In the genomic region with DNA sequence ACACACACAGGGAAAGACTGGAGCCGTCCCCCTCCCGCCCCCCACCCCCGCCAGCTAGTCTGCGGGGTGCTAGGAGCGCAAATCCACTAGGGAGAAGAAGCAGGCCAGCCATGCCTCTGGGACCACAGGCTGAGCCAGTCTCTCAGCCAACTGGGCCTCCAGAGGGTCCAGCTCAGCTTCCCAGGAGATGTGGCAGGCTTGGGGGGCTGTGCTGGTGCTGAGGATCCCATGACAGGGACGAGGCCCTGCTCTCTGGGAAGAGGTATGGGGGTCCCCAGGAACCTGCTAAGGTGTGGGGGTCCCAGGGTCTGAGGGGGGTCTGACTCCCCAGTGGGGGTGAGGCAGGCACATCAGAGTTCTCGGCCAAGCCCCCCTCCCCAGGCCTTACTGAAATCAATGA, we compare ENCODE assay signal across 31 cellular contexts.
A peak's percentile ranks its signal among the peaks of the same experiment; 100 is the strongest.
DNase-seq lines count a peak whose midpoint lies in the region; ATAC-seq and TF ChIP-seq lines count a peak whose summit lies in the region.
"Had no signal": no experiment of that assay in that cellular context is flagged by ENCODE, and none has a peak within 500 bp of the region (broad histone marks: within the 10 kb centered on the region; RNA-seq: fewer than 3 reads in every experiment).

No MANE protein-coding gene starts in this region.

- H3K36me3 ChIP-seq in A673 (ENCODE audit: insufficient read depth, low read length, poor library complexity, severe bottlenecking) (peaks cover 20% of the 10 kb centered on the region), HUES6 (ENCODE audit: control insufficient read depth, insufficient read depth, low read length) (peaks cover 36% of the 10 kb centered on the region), endodermal cell (ENCODE audit: control insufficient read depth, insufficient read depth, low read length) (peaks cover 13% of the 10 kb centered on the region), neuronal stem cell (replicated peaks in 1 of 2; ENCODE audit: control insufficient read depth in 2 of 2, insufficient read depth in 2 of 2, low read length in 2 of 2) (peaks cover 13 to 14% of the 10 kb centered on the region in 2 donors)

- H3K27ac ChIP-seq in A673 (ENCODE audit: low read depth, low read length, poor library complexity, severe bottlenecking), result peak overlapping the region; percentile 67
- H3K27ac ChIP-seq in HUES6 (ENCODE audit: low read depth, low read length), result peak overlapping the region; percentile 48
- peak overlapping the region; percentile 81 for H3K27ac ChIP-seq in endodermal cell (ENCODE audit: low read depth, low read length)
- H3K27ac ChIP-seq in neuronal stem cell (replicated peaks; ENCODE audit: low read length), result peak overlapping the region; percentile 39
- H3K27ac ChIP-seq: C4-2B, SJSA1 had no signal

- no peaks in the 10 kb centered on the region for H3K27me3 ChIP-seq in A673 (replicated peaks; ENCODE audit: insufficient read depth, low read depth, low read length, poor library complexity)
- peaks cover 4% of the 10 kb centered on the region for H3K27me3 ChIP-seq in HUES6 (ENCODE audit: control insufficient read depth, insufficient read depth, low read length)
- no peaks in the 10 kb centered on the region for H3K27me3 ChIP-seq in endodermal cell (ENCODE audit: control insufficient read depth, insufficient read depth, low read length, poor library complexity, severe bottlenecking)
- peaks cover 0 to 2% (median 0%) of the 10 kb centered on the region in 3 experiments for H3K27me3 ChIP-seq in neuronal stem cell (ENCODE audit: control insufficient read depth in 3 of 3, insufficient read depth in 3 of 3, low read depth in 1 of 3, low read length in 3 of 3)
- H3K27me3 ChIP-seq: SJSA1, tibial nerve had no signal

- no peak overlapping the region for H2BK120ac ChIP-seq in neuronal stem cell (ENCODE audit: low read depth, low read length)

- POLR2A ChIA-PET in A673 (lab: Charles Lee; ENCODE audit: low non-redundant PET), result no interaction called here

- no peak overlapping the region for H3K23ac ChIP-seq in neuronal stem cell (ENCODE audit: low read depth, low read length, poor library complexity)

- H3K27me3 Mint-ChIP-seq in endodermal cell (ENCODE audit: insufficient read depth), result no peaks in the 10 kb centered on the region
- H3K27me3 Mint-ChIP-seq: dendritic cell treated with granulocyte-macrophage colony-stimulating factor and Interleukin-4, amounts not matched to agents 40 ng/mL and 50 ng/mL, for 4 days had no signal

- peak overlapping the region; percentile 42 for H3K9ac ChIP-seq in HUES6 (ENCODE audit: low read length)
- H3K9ac ChIP-seq in endodermal cell (ENCODE audit: extremely low read depth, low read length, poor library complexity, severe bottlenecking), result no peak overlapping the region
- no peak overlapping the region for H3K9ac ChIP-seq in neuronal stem cell (ENCODE audit: low read depth, low read length, poor library complexity)

- peak overlapping the region; percentile 95 for H2BK15ac ChIP-seq in neuronal stem cell (ENCODE audit: low read length)

- BruUV-seq in A673 (replicated peaks; lab: Mats Ljungman, UMichigan), result no TSS peak

- H2BK12ac ChIP-seq in neuronal stem cell (ENCODE audit: low read length), result no peak overlapping the region

- H3K4ac ChIP-seq in neuronal stem cell (ENCODE audit: low read length), result no peak overlapping the region

- peaks cover 5% of the 10 kb centered on the region for H3K79me1 ChIP-seq in neuronal stem cell (ENCODE audit: low read depth, low read length)

- peaks cover 12% of the 10 kb centered on the region for H3K4me1 Mint-ChIP-seq in endodermal cell

- ATAC-seq in HG03196 (IDR thresholded peaks at IDR 0.05; ENCODE audit: unreplicated experiment) (no peak), GM21825 (IDR thresholded peaks at IDR 0.05; ENCODE audit: unreplicated experiment) (no peak)
- ATAC-seq in activated naive CD4-positive, alpha-beta T cell treated with anti-CD3 and anti-CD28 coated beads, Interleukin-2, amount 50 U/mL, for 72 hours, result no peak

- no peak overlapping the region for H4K91ac ChIP-seq in neuronal stem cell (ENCODE audit: low read depth, low read length, poor library complexity)

- WGBS in endodermal cell (ENCODE audit: insufficient coverage in 1 of 2, insufficient read length in 1 of 2), 2 experiments, result 50 to 83% methylated on average over 1 to 7 of the region's 7 CpGs
- WGBS in neuronal stem cell (ENCODE audit: extremely low coverage in 2 of 2, insufficient read length in 2 of 2, insufficient replicate concordance in 1 of 2), 2 donors, result no CpG with 5 or more reads among the region's 7 CpGs

- no peak overlapping the region for H4K8ac ChIP-seq in neuronal stem cell (ENCODE audit: low read depth, low read length)

- peak overlapping the region; percentile 60 for H2AK5ac ChIP-seq in neuronal stem cell (ENCODE audit: low read depth, low read length)

- H3K36me3 Mint-ChIP-seq in endodermal cell (ENCODE audit: low read depth), result peaks cover 24% of the 10 kb centered on the region
- H3K36me3 Mint-ChIP-seq in activated naive CD4-positive, alpha-beta T cell treated with anti-CD3 and anti-CD28 coated beads, Interleukin-2, amount 50 U/mL, for 72 hours, result peaks cover 6 to 17% of the 10 kb centered on the region in 2 donors

- CTCF ChIA-PET in A673 (lab: Charles Lee), result no interaction called here

- H3K18ac ChIP-seq in neuronal stem cell (ENCODE audit: low read length), result peak overlapping the region; percentile 91

- peaks cover 18% of the 10 kb centered on the region for H3K4me1 ChIP-seq in A673 (ENCODE audit: insufficient read depth, low read length, poor library complexity, severe bottlenecking)
- peaks cover 28% of the 10 kb centered on the region for H3K4me1 ChIP-seq in HUES6 (ENCODE audit: control insufficient read depth, insufficient read depth, low read length)
- peaks cover 4% of the 10 kb centered on the region for H3K4me1 ChIP-seq in endodermal cell (ENCODE audit: control insufficient read depth, insufficient read depth, low read length)
- peaks cover 22 to 24% of the 10 kb centered on the region in 2 donors for H3K4me1 ChIP-seq in neuronal stem cell (ENCODE audit: control insufficient read depth in 2 of 2, insufficient read depth in 1 of 2, low read depth in 1 of 2, low read length in 2 of 2)

- H3K9me3 ChIP-seq in A673 (ENCODE audit: low read depth, low read length, poor library complexity, severe bottlenecking) (no peaks in the 10 kb centered on the region), HUES6 (ENCODE audit: control insufficient read depth, insufficient read depth, low read depth, low read length) (no peaks in the 10 kb centered on the region), endodermal cell (ENCODE audit: control insufficient read depth, low read length) (peaks cover 3% of the 10 kb centered on the region), neuronal stem cell (replicated peaks in 1 of 2; ENCODE audit: control insufficient read depth in 2 of 2, insufficient read depth in 1 of 2, low read depth in 1 of 2, low read length in 2 of 2) (peaks cover 0 to 5% of the 10 kb centered on the region in 2 donors)
- H3K9me3 ChIP-seq: SJSA1, tibial nerve had no signal

- H3K27ac Mint-ChIP-seq in endodermal cell, result peak overlapping the region; percentile 85
- no peak overlapping the region for H3K27ac Mint-ChIP-seq in activated naive CD4-positive, alpha-beta T cell treated with anti-CD3 and anti-CD28 coated beads, Interleukin-2, amount 50 U/mL, for 72 hours

- no peak for TF ChIP-seq CTCF in A673 (conservative IDR thresholded peaks at IDR 0.05; ENCODE audit: low read depth, low read length)
- no peak for TF ChIP-seq CTCF in endodermal cell (conservative IDR thresholded peaks at IDR 0.05)

- DNase-seq in A673 (ENCODE audit: low spot score) (no peak), endodermal cell (peak; percentile 72), neuronal stem cell (ENCODE audit: low spot score) (no peak), posterior vena cava (ENCODE audit: low spot score) (no peak)
- DNase-seq in activated naive CD4-positive, alpha-beta T cell treated with anti-CD3 and anti-CD28 coated beads, Interleukin-2, amount 50 U/mL, for 72 hours (ENCODE audit: low spot score in 2 of 2), result no peak
- DNase-seq: ACHN; activated CD4-positive, alpha-beta T cell treated with anti-CD3 and anti-CD28 coated beads, Interleukin-2, amount 50 U/mL, for 48 hours; activated CD8-positive, alpha-beta memory T cell treated with anti-CD3 and anti-CD28 coated beads, Interleukin-2, amount 50 U/mL, for 4 hours; activated naive CD4-positive, alpha-beta T cell treated with anti-CD3 and anti-CD28 coated beads, Interleukin-2, amount 50 U/mL, for 16 hours; amygdala; Calu3; central memory CD4-positive, alpha-beta T cell; DND-41; HCEC 1CT; KG1; MM.1S; NCI-H1417; NCI-H2081; NCI-H2227 treated with DMSO at 0.1 percent for 48 hours; occipital lobe; stimulated activated CD4-positive, alpha-beta T cell treated with anti-CD3 and anti-CD28 coated beads, Interleukin-1b, Interleukin-23, amount 100 ng/mL, for 48 hours; T-helper 1 cell had no signal

- no peak overlapping the region for H3K4me3 Mint-ChIP-seq in endodermal cell
- H3K4me3 Mint-ChIP-seq: dendritic cell treated with granulocyte-macrophage colony-stimulating factor and Interleukin-4, amounts not matched to agents 40 ng/mL and 50 ng/mL, for 4 days had no signal

- peak overlapping the region; percentile 19 for H2BK5ac ChIP-seq in neuronal stem cell (ENCODE audit: low read length)

- no peaks in the 10 kb centered on the region for H3K9me3 Mint-ChIP-seq in endodermal cell
- H3K9me3 Mint-ChIP-seq in activated naive CD4-positive, alpha-beta T cell treated with anti-CD3 and anti-CD28 coated beads, Interleukin-2, amount 50 U/mL, for 72 hours, result peaks cover 0 to 10% of the 10 kb centered on the region in 2 donors
- H3K9me3 Mint-ChIP-seq: dendritic cell treated with granulocyte-macrophage colony-stimulating factor and Interleukin-4, amounts not matched to agents 40 ng/mL and 50 ng/mL, for 4 days had no signal

- H2AFZ ChIP-seq in neuronal stem cell (ENCODE audit: low read length), result peak overlapping the region; percentile 1

- H3K4me2 ChIP-seq in neuronal stem cell (ENCODE audit: insufficient read depth, low read length, poor library complexity, severe bottlenecking), result peak overlapping the region; percentile 52
- H3K4me2 ChIP-seq: smooth muscle cell had no signal

- intact Hi-C loops in A673 (cut with micrococcal nuclease; ENCODE audit: unreplicated experiment) (no loop called here), posterior vena cava (cut with DNase I) (no loop called here)

- no peak overlapping the region for H3K14ac ChIP-seq in neuronal stem cell (ENCODE audit: low read length)

- H3K4me3 ChIP-seq in A673 (ENCODE audit: low read depth, low read length, poor library complexity, severe bottlenecking) (no peak overlapping the region), HUES6 (ENCODE audit: low read depth, low read length) (0 out of 2 replicates have a peak overlapping the region, but pooled peaks have one; percentile 4), endodermal cell (ENCODE audit: low read length) (no peak overlapping the region), neuronal stem cell (ENCODE audit: low read length in 2 of 2) (no peak overlapping the region)
- H3K4me3 ChIP-seq: lung, SJSA1, smooth muscle cell, tibial nerve had no signal
